Comparison of ENCODE assay signal across 19 cellular contexts in genomic region chr3:125389282-125389681, GRCh38. TPM values are rescaled to one million over a fixed set of nuclear protein-coding genes. Genes with fewer than 3 reads are reported as not detected.
A peak's percentile ranks its signal among the peaks of the same experiment; 100 is the strongest.
DNase-seq lines count a peak whose midpoint lies in the region; ATAC-seq, FAIRE-seq and TF ChIP-seq lines count a peak whose summit lies in the region.
"Had no signal": no experiment of that assay in that cellular context is flagged by ENCODE, and none has a peak within 500 bp of the region (broad histone marks: within the 10 kb centered on the region; RNA-seq: fewer than 3 reads in every experiment).

No MANE protein-coding gene starts in this region.

- H3K27ac ChIP-seq in HepG2 (ENCODE audit: extremely low read length, insufficient read depth, low read length), result no peak overlapping the region
- no peak overlapping the region for H3K27ac ChIP-seq in right lobe of liver
- H3K27ac ChIP-seq in mesenchymal stem cell (ENCODE audit: low read length, poor library complexity, severe bottlenecking), result no peak overlapping the region

- no peak overlapping the region for H3K18ac ChIP-seq in mesenchymal stem cell (ENCODE audit: low read depth in 1 of 2, low read length in 2 of 2)

- no peak for TF ChIP-seq POLR2A in HepG2 (IDR thresholded peaks at IDR 0.05; ENCODE audit: insufficient read depth in 1 of 2, low read depth in 2 of 2, low read length in 2 of 2)
- TF ChIP-seq POLR2A in right lobe of liver (IDR thresholded peaks at IDR 0.05), result no peak

- no peak overlapping the region for H2BK12ac ChIP-seq in mesenchymal stem cell (ENCODE audit: low read length in 2 of 2)

- no peak for FAIRE-seq in HepG2 (lab: Jason Lieb, UNC)
- FAIRE-seq: D721Med had no signal

- peak overlapping the region; percentile 56 for H3K4me2 ChIP-seq in HepG2 (ENCODE audit: low read depth, low read length)
- H3K4me2 ChIP-seq in mesenchymal stem cell (ENCODE audit: low read length, poor library complexity, severe bottlenecking), result no peak overlapping the region

- no peaks in the 10 kb centered on the region for H3K9me3 ChIP-seq in HepG2 (ENCODE audit: low read length)
- no peaks in the 10 kb centered on the region for H3K9me3 ChIP-seq in right lobe of liver
- no peaks in the 10 kb centered on the region for H3K9me3 ChIP-seq in mesenchymal stem cell (ENCODE audit: control insufficient read depth, low read length)

- ATAC-seq in HepG2 (no peak; the same call in 1 of the 3 replicates), right lobe of liver (no peak), GM21526 (IDR thresholded peaks at IDR 0.05; ENCODE audit: low FRiP score, unreplicated experiment) (no peak)
- no peak for ATAC-seq in effector memory CD8-positive, alpha-beta T cell (replicated peaks)
- ATAC-seq: SK-N-SH treated with all-trans-retinoic acid at 6 μM for 48 hours had no signal

- H3K27ac Mint-ChIP-seq in effector memory CD8-positive, alpha-beta T cell, result no peak overlapping the region
- H3K27ac Mint-ChIP-seq in progenitor cell of endocrine pancreas, result no peak overlapping the region
- H3K27ac Mint-ChIP-seq: B cell had no signal

- no TSS peak for BruUV-seq in HepG2 (replicated peaks; lab: Mats Ljungman, UMichigan)

- no peak overlapping the region for H3K4ac ChIP-seq in mesenchymal stem cell (ENCODE audit: low read depth in 1 of 2, low read length in 2 of 2)

- no peak overlapping the region for H4K8ac ChIP-seq in mesenchymal stem cell (ENCODE audit: low read length)

- no peaks in the 10 kb centered on the region for H3K36me3 Mint-ChIP-seq in effector memory CD8-positive, alpha-beta T cell (ENCODE audit: insufficient read depth)
- H3K36me3 Mint-ChIP-seq in progenitor cell of endocrine pancreas (ENCODE audit: insufficient read depth), result no peaks in the 10 kb centered on the region
- H3K36me3 Mint-ChIP-seq: CD8-positive, alpha-beta memory T cell had no signal

- H2AFZ ChIP-seq in HepG2 (ENCODE audit: low read length), result no peak overlapping the region
- no peak overlapping the region for H2AFZ ChIP-seq in mesenchymal stem cell (ENCODE audit: low read depth, low read length)

- H3K4me1 ChIP-seq in HepG2 (ENCODE audit: insufficient read depth, low read length) (peaks cover 34% of the 10 kb centered on the region), right lobe of liver (no peaks in the 10 kb centered on the region), mesenchymal stem cell (ENCODE audit: control insufficient read depth, insufficient read depth, low read depth, low read length) (no peaks in the 10 kb centered on the region)

- TF ChIP-seq CTCF in HepG2 (CRISPR knock-in tag; IDR thresholded peaks at IDR 0.05) (no peak), right lobe of liver (IDR thresholded peaks at IDR 0.05) (no peak), progenitor cell of endocrine pancreas (IDR thresholded peaks at IDR 0.05; ENCODE audit: unreplicated experiment) (no peak)

- POLR2A ChIA-PET in HepG2 (lab: Yijun Ruan, JAX), result interaction anchor here (0.9 to 1.5 kb wide), 2 partner anchors 13 to 37 kb away, joined by 3 to 4 read pairs; no protein-coding TSS in a partner anchor

- no peak for TF ChIP-seq RAD21 in HepG2 (CRISPR knock-in tag; IDR thresholded peaks at IDR 0.05)

- peaks cover 8 to 18% of the 10 kb centered on the region in 2 donors for H3K27me3 Mint-ChIP-seq in effector memory CD8-positive, alpha-beta T cell
- H3K27me3 Mint-ChIP-seq in progenitor cell of endocrine pancreas, result no peaks in the 10 kb centered on the region

- 23% methylated on average over 7 of the region's 7 CpGs for WGBS in HepG2 (ENCODE audit: low lambda C conversion rate)
- 67% methylated on average over 7 of the region's 7 CpGs for WGBS in right lobe of liver (ENCODE audit: insufficient coverage, low coverage, low lambda C conversion rate, missing lambda C conversion rate)
- WGBS in mesenchymal stem cell, result 90% methylated on average over 7 of the region's 7 CpGs

- H3K36me3 ChIP-seq in HepG2 (replicated peaks in 1 of 2; ENCODE audit: control insufficient read depth in 1 of 2, insufficient read depth in 2 of 2, low read length in 2 of 2), result no peaks in the 10 kb centered on the region
- H3K36me3 ChIP-seq in right lobe of liver, result no peaks in the 10 kb centered on the region
- no peaks in the 10 kb centered on the region for H3K36me3 ChIP-seq in mesenchymal stem cell (ENCODE audit: control insufficient read depth in 1 of 2, insufficient read depth in 2 of 2, low read depth in 1 of 2, low read length in 2 of 2)

- H3K9ac ChIP-seq in HepG2 (ENCODE audit: insufficient read depth, low read depth, low read length) (no peak overlapping the region), mesenchymal stem cell (ENCODE audit: low read length) (no peak overlapping the region)

- DNase-seq in HepG2 (ENCODE audit: low spot score), result no peak
- no peak for DNase-seq in right lobe of liver
- DNase-seq in KBM-7, result peak; percentile 34
- DNase-seq in effector memory CD8-positive, alpha-beta T cell, result no peak
- DNase-seq in mesenchymal stem cell, result no peak
- DNase-seq in progenitor cell of endocrine pancreas (ENCODE audit: low spot score, unreplicated experiment), result no peak
- DNase-seq: CD8-positive, alpha-beta memory T cell; DMS79; GOT3; Kasumi-1; NCI-H1105; NCI-H1694 treated with DMSO at 0.1 percent for 48 hours; NCI-H345; NCI-H526; SHP77 treated with DMSO at 0.1 percent for 48 hours had no signal

- peak overlapping the region; percentile 23 to 48 for H3K4me3 Mint-ChIP-seq in effector memory CD8-positive, alpha-beta T cell
- no peak overlapping the region for H3K4me3 Mint-ChIP-seq in progenitor cell of endocrine pancreas (ENCODE audit: low read depth)
- H3K4me3 Mint-ChIP-seq: B cell had no signal

- no peak overlapping the region for H2BK5ac ChIP-seq in mesenchymal stem cell (ENCODE audit: low read depth, low read length, poor library complexity, severe bottlenecking)

- H3K4me3 ChIP-seq in HepG2 (replicated peaks in 1 of 3; ENCODE audit: insufficient read depth in 1 of 3, low read depth in 2 of 3, low read length in 3 of 3) (no peak overlapping the region; a peak in 1 of 6 replicates), right lobe of liver (no peak overlapping the region), mesenchymal stem cell (ENCODE audit: insufficient read depth in 1 of 2, low read depth in 1 of 2, low read length in 2 of 2) (no peak overlapping the region)

- TF ChIP-seq EP300 in HepG2 (IDR thresholded peaks at IDR 0.05; ENCODE audit: low read depth in 2 of 2, low read length in 2 of 2) (no peak), HepG2 (CRISPR knock-in tag; IDR thresholded peaks at IDR 0.05; ENCODE audit: borderline replicate concordance) (no peak)

- no peak overlapping the region for H2BK15ac ChIP-seq in mesenchymal stem cell (ENCODE audit: low read depth, poor library complexity, severe bottlenecking)

- peaks cover 8% of the 10 kb centered on the region in 2 donors for H3K4me1 Mint-ChIP-seq in effector memory CD8-positive, alpha-beta T cell (ENCODE audit: low read depth in 2 of 2)
- no peaks in the 10 kb centered on the region for H3K4me1 Mint-ChIP-seq in progenitor cell of endocrine pancreas (ENCODE audit: low read depth)
- H3K4me1 Mint-ChIP-seq: B cell had no signal

- in situ Hi-C loops in HepG2 (cut with HindIII; ENCODE audit: extremely low pct_ligation_motif_present, low pct_unique_long_range_greater_than_20kb) (no loop called here), KBM-7 (cut with MboI; ENCODE audit: low pct_unique_long_range_greater_than_20kb, low sequenced_read_pairs) (no loop called here)

- H2BK120ac ChIP-seq in mesenchymal stem cell (ENCODE audit: low read depth, low read length), result no peak overlapping the region

- CTCF ChIA-PET in HepG2 (lab: Yijun Ruan, JAX; ENCODE audit: low intra/inter-chr PET ratio, low total read pairs), result no interaction called here

- H3K27me3 ChIP-seq in HepG2 (ENCODE audit: control insufficient read depth in 1 of 2, insufficient read depth in 2 of 2, low read length in 2 of 2) (no peaks in the 10 kb centered on the region), right lobe of liver (no peaks in the 10 kb centered on the region), mesenchymal stem cell (ENCODE audit: control insufficient read depth in 1 of 2, insufficient read depth in 1 of 2, low read length in 2 of 2) (no peaks in the 10 kb centered on the region)

- H3K79me2 ChIP-seq in HepG2 (ENCODE audit: insufficient read depth, low read length), result no peaks in the 10 kb centered on the region

- no peaks in the 10 kb centered on the region for H3K9me3 Mint-ChIP-seq in effector memory CD8-positive, alpha-beta T cell
- no peaks in the 10 kb centered on the region for H3K9me3 Mint-ChIP-seq in progenitor cell of endocrine pancreas (ENCODE audit: low read depth)
- H3K9me3 Mint-ChIP-seq: CD8-positive, alpha-beta memory T cell had no signal

- intact Hi-C loops in HepG2 (cut with micrococcal nuclease; ENCODE audit: unreplicated experiment), result no loop called here
- intact Hi-C loops in right lobe of liver (cut with DNase I), result no loop called here

- H3K79me1 ChIP-seq in mesenchymal stem cell (replicated peaks; ENCODE audit: low read length, poor library complexity, severe bottlenecking), result no peaks in the 10 kb centered on the region

- H4K20me1 ChIP-seq in HepG2 (ENCODE audit: insufficient read depth, low read length), result no peaks in the 10 kb centered on the region

- H3K23ac ChIP-seq in mesenchymal stem cell (ENCODE audit: low read length in 2 of 2), result no peak overlapping the region

- H4K91ac ChIP-seq in mesenchymal stem cell (ENCODE audit: low read length), result no peak overlapping the region

- no peak overlapping the region for H3K14ac ChIP-seq in mesenchymal stem cell (ENCODE audit: low read length in 2 of 2)

- no peak overlapping the region for H2AK5ac ChIP-seq in mesenchymal stem cell (ENCODE audit: low read length, severe bottlenecking)

RNA-seq across cellular contexts. Expression of gene ZNF148, which starts 14.2 kb away (rescaled TPM):
- 33.9 and 36.1 TPM in 2 replicates for total RNA-seq in HepG2 (2016; rRNA removed; fragmentation: Illumina TruSeq; extraction: Trizol)
- total RNA-seq in HepG2 (2016; cell fraction: cytosol; rRNA removed; fragmentation: Illumina TruSeq; extraction: Trizol; ENCODE audit: low read depth), result 162 and 189 TPM in 2 replicates
- 30.8 and 31.4 TPM in 2 replicates for total RNA-seq in HepG2 (2016; cell fraction: insoluble cytoplasmic fraction; rRNA removed; fragmentation: Illumina TruSeq; extraction: Trizol)
- 58.8 and 62.0 TPM in 2 replicates for total RNA-seq in HepG2 (2016; cell fraction: membrane; rRNA removed; fragmentation: Illumina TruSeq; extraction: Trizol)
- 23.0 and 30.4 TPM in 2 replicates for total RNA-seq in HepG2 (2016; cell fraction: nucleus; rRNA removed; fragmentation: Illumina TruSeq; extraction: Trizol)
- 8.2 and 10.6 TPM in 2 replicates for polyA plus RNA-seq in HepG2 (2011; rRNA removed)
- polyA plus RNA-seq in HepG2 (2011; cell fraction: cytosol; rRNA removed), result 4.0 and 6.0 TPM in 2 replicates
- polyA plus RNA-seq in HepG2 (2011; cell fraction: nucleus; rRNA removed), result 5.9 TPM in 2 replicates
- 7.7 and 10.0 TPM in 2 replicates for polyA plus RNA-seq in HepG2 (2012)
- 0.40 and 0.43 TPM in 2 replicates for polyA plus RNA-seq in HepG2 (2016; cell fraction: cytosol; fragmentation: Illumina TruSeq; extraction: Trizol; ENCODE audit: low read depth)
- polyA plus RNA-seq in HepG2 (2016; cell fraction: insoluble cytoplasmic fraction; fragmentation: Illumina TruSeq; extraction: Trizol; ENCODE audit: low read depth), result 11.5 and 14.1 TPM in 2 replicates
- polyA plus RNA-seq in HepG2 (2016; cell fraction: membrane; fragmentation: Illumina TruSeq; extraction: Trizol; ENCODE audit: low read depth), result 1.4 and 1.5 TPM in 2 replicates
- polyA plus RNA-seq in HepG2 (2016; cell fraction: nucleus; fragmentation: Illumina TruSeq; extraction: Trizol; ENCODE audit: insufficient read depth, low read depth), result 10.4 and 11.0 TPM in 2 replicates
- polyA minus RNA-seq in HepG2 (2011; rRNA and poly(A)+ RNA removed; ENCODE audit: low replicate concordance), result 14.6 and 32.0 TPM in 2 replicates
- polyA minus RNA-seq in HepG2 (2011; cell fraction: cytosol; rRNA and poly(A)+ RNA removed), result 25.8 and 28.3 TPM in 2 replicates
- 52.4 and 54.6 TPM in 2 replicates for polyA minus RNA-seq in HepG2 (2011; cell fraction: nucleus; rRNA and poly(A)+ RNA removed)
- 10 to 100 TPM; 14.3 to 22.6 (median 20.4) TPM for total RNA-seq in right lobe of liver
- polyA plus RNA-seq in mesenchymal stem cell (2013, experiment 1 of 2), result 18.9 TPM
- polyA plus RNA-seq in mesenchymal stem cell (2013, experiment 2 of 2), result 19.3 TPM
- total RNA-seq in progenitor cell of endocrine pancreas, result 48.6 and 53.7 TPM in 2 replicates
